In the genomic region with DNA sequence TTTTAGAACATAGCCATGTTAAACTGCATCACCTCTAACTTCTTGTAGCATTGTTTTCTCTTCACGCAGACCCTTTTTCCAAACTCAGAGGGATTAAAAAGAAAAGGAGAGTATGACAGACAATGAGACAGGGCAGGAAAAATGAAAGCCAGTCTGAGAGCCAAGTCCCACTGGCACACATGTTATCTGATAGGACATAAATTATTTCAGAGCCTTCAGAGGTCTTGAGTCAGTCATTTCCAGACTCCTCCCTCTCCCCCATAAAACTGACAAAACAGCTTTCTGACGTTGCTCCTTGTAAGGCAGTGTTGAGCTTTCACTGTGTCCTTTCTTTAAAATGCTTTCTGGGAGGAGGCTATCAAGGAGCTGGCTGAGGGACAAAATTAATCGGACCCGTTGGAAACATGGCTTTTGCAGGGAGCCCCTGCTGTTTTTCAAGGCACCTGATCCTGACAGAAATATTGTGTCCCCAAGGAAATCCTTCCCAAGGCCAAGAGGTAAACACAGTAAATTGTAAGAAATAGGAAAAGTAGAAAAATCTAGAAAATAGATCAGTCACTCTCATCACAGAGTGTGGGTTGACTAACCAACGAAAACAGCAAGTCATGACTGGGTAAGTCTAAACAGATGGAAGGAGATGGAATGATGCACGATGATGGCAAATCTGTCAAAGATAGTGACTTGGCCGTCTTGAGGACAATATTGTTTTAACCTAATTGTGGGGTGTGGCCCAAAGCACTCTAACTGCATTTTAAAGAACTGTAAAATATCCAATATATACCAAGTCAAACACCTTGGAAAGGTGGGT, we compare ENCODE assay signal across 19 cellular contexts.
DNase-seq lines count a peak whose midpoint lies in the region; ATAC-seq and TF ChIP-seq lines count a peak whose summit lies in the region.
"Had no signal": no experiment of that assay in that cellular context is flagged by ENCODE, and none has a peak within 500 bp of the region (broad histone marks: within the 10 kb centered on the region; RNA-seq: fewer than 3 reads in every experiment).

No MANE protein-coding gene starts in this region.

- H3K4me3 ChIP-seq in cardiac muscle cell: no peak overlapping the region
- H3K4me3 ChIP-seq in right atrium auricular region: no peak overlapping the region
- no peak overlapping the region for H3K4me3 ChIP-seq in OCI-LY3 (ENCODE audit: low read length)
- H3K4me3 ChIP-seq: colonic mucosa, left lung, neural progenitor cell, psoas muscle had no signal

- 0 out of 2 replicates have a peak overlapping the region, but pooled peaks have one; percentile 25 for H2AFZ ChIP-seq in OCI-LY3 (ENCODE audit: low read depth, low read length)
- H2AFZ ChIP-seq: neural progenitor cell had no signal

- no peak overlapping the region for H3K9ac ChIP-seq in OCI-LY3 (ENCODE audit: low read length)
- H3K9ac ChIP-seq: neural progenitor cell had no signal

- ATAC-seq in foreskin keratinocyte (peak; percentile 39), GM19397 (IDR thresholded peaks at IDR 0.05; ENCODE audit: unreplicated experiment) (no peak), left lobe of liver (no peak)
- ATAC-seq: left lung, psoas muscle had no signal

- H3K27ac ChIP-seq in cardiac muscle cell (peak overlapping the region; percentile 54), right atrium auricular region (no peak overlapping the region), OCI-LY3 (ENCODE audit: low read length) (no peak overlapping the region), foreskin keratinocyte (no peak overlapping the region)
- H3K27ac ChIP-seq: brain microvascular endothelial cell, colonic mucosa, left lung, neural progenitor cell, psoas muscle had no signal

- H4K20me1 ChIP-seq in OCI-LY3 (ENCODE audit: insufficient read depth, low read length): no peaks in the 10 kb centered on the region

- H3K79me2 ChIP-seq in OCI-LY3 (ENCODE audit: low read length): no peaks in the 10 kb centered on the region

- TF ChIP-seq CTCF in cardiac muscle cell (IDR thresholded peaks at IDR 0.05; ENCODE audit: low read depth, low read length) (no peak), right atrium auricular region (IDR thresholded peaks at IDR 0.05) (no peak), OCI-LY3 (IDR thresholded peaks at IDR 0.05; ENCODE audit: low read depth, low read length) (no peak), foreskin keratinocyte (conservative IDR thresholded peaks at IDR 0.05) (no peak)

- H3K27me3 ChIP-seq in cardiac muscle cell (no peaks in the 10 kb centered on the region), right atrium auricular region (no peaks in the 10 kb centered on the region), OCI-LY3 (ENCODE audit: low read depth, low read length) (no peaks in the 10 kb centered on the region), foreskin keratinocyte (no peaks in the 10 kb centered on the region)
- H3K27me3 ChIP-seq: brain microvascular endothelial cell, colonic mucosa, left lung, neural progenitor cell had no signal

- peaks cover 13% of the 10 kb centered on the region for H3K4me1 ChIP-seq in cardiac muscle cell (ENCODE audit: low read depth)
- H3K4me1 ChIP-seq in right atrium auricular region: no peaks in the 10 kb centered on the region
- H3K4me1 ChIP-seq in OCI-LY3 (ENCODE audit: low read length): no peaks in the 10 kb centered on the region
- H3K4me1 ChIP-seq in foreskin keratinocyte: no peaks in the 10 kb centered on the region
- H3K4me1 ChIP-seq: colonic mucosa, left lung, psoas muscle had no signal

- no peaks in the 10 kb centered on the region for H3K9me3 ChIP-seq in cardiac muscle cell (ENCODE audit: low read depth)
- H3K9me3 ChIP-seq in right atrium auricular region: no peaks in the 10 kb centered on the region
- no peaks in the 10 kb centered on the region for H3K9me3 ChIP-seq in OCI-LY3 (ENCODE audit: insufficient read depth, low read length)
- H3K9me3 ChIP-seq: colonic mucosa, left lung, psoas muscle had no signal

- H3K36me3 ChIP-seq in cardiac muscle cell: no peaks in the 10 kb centered on the region
- no peaks in the 10 kb centered on the region for H3K36me3 ChIP-seq in right atrium auricular region
- H3K36me3 ChIP-seq in OCI-LY3 (replicated peaks; ENCODE audit: low read depth, low read length): no peaks in the 10 kb centered on the region
- H3K36me3 ChIP-seq: brain microvascular endothelial cell, colonic mucosa, left lung, neural progenitor cell had no signal

- DNase-seq in cardiac muscle cell (ENCODE audit: low read depth in 1 of 2, low spot score in 1 of 2) (peak in 1 of 2 donors; percentile 45), right atrium auricular region (ENCODE audit: low spot score) (no peak), foreskin keratinocyte (peak in 1 of 2 donors; percentile 19), MV-4-11 (lab: John Stamatoyannopoulos, UW) (no peak), left lobe of liver (ENCODE audit: low spot score) (no peak), EL (no peak)
- DNase-seq: activated CD4-positive, alpha-beta T cell treated with anti-CD3 and anti-CD28 coated beads, Interleukin-2, amount 10 ng/mL, durations not matched to agents 7 days and 5 days; brain microvascular endothelial cell; CD4-positive, CD25-positive, alpha-beta regulatory T cell; colonic mucosa; left lung; NCI-H1930; NCI-H524; psoas muscle; Right ventricle myocardium superior; substantia nigra had no signal

- no peak overlapping the region for H3K4me2 ChIP-seq in OCI-LY3 (ENCODE audit: low read length)
- H3K4me2 ChIP-seq: neural progenitor cell had no signal
